Comparison of ENCODE assay signal across 32 cellular contexts in genomic region chr6:110207652-110208051, GRCh38.
"Had no signal": no experiment of that assay in that cellular context is flagged by ENCODE, and none has a peak within 500 bp of the region (broad histone marks: within the 10 kb centered on the region; RNA-seq: fewer than 3 reads in every experiment).

No MANE protein-coding gene starts in this region.

- H3K27ac ChIP-seq: adrenal gland, body of pancreas, breast epithelium, SJCRH30, VCaP had no signal

- ATAC-seq: activated naive CD4-positive, alpha-beta T cell treated with anti-CD3 and anti-CD28 coated beads, Interleukin-2, amount 50 U/mL, for 72 hours; activated T-cell treated with anti-CD3 and anti-CD28 coated beads, Interleukin-2, amount 50 U/mL, for 4 hours; body of pancreas; Panc1 had no signal

- H3K27me3 ChIP-seq: adrenal gland, body of pancreas, breast epithelium, SJCRH30 had no signal

- H3K4me1 ChIP-seq: body of pancreas, breast epithelium, SJCRH30 had no signal

- FAIRE-seq: astrocyte had no signal

- H3K4me3 ChIP-seq: adrenal gland, body of pancreas, breast epithelium, SJCRH30 had no signal

- DNase-seq: activated B cell treated with CpG ODN at 0.5 μM for 24 hours; activated CD4-positive, alpha-beta memory T cell treated with anti-CD3 and anti-CD28 coated beads for 36 hours; activated CD4-positive, alpha-beta T cell treated with anti-CD3 and anti-CD28 coated beads for 4 hours; activated CD4-positive, alpha-beta T cell treated with anti-CD3 and anti-CD28 coated beads, Interleukin-2, amount 50 U/mL, for 1 hour; activated CD4-positive, CD25-positive, alpha-beta regulatory T cell treated with anti-CD3 and anti-CD28 coated beads, Interleukin-2, amount 50 U/mL, for 72 hours; activated CD8-positive, alpha-beta memory T cell treated with anti-CD3 and anti-CD28 coated beads, Interleukin-2, amount 50 U/mL, for 4 hours; activated gamma-delta T cell treated with Interleukin-2 at 50 U/mL for 16 hours; activated naive CD4-positive, alpha-beta T cell treated with anti-CD3 and anti-CD28 coated beads for 36 hours; activated T-cell treated with anti-CD3 and anti-CD28 coated beads for 4 hours; activated T-cell treated with anti-CD3 and anti-CD28 coated beads, Interleukin-2, amount 50 U/mL, for 4 hours; adrenal gland; body of pancreas; NCI-H1048; NCI-H146; NCI-H187; NCI-H2029 treated with DMSO at 0.1 percent for 48 hours; NCI-H2107; NCI-H2171; NCI-H510A treated with DMSO at 0.1 percent for 48 hours; NCI-H526 treated with DMSO at 0.1 percent for 48 hours; NCI-H774; SHP77; SJCRH30; SW 1271; T-helper 1 cell; T-helper 2 cell; T-helper 9 cell had no signal

- H3K9me3 ChIP-seq: adrenal gland, body of pancreas, breast epithelium, SJCRH30 had no signal
